ENCODE assay signal across 8 cellular contexts in the genomic region with DNA sequence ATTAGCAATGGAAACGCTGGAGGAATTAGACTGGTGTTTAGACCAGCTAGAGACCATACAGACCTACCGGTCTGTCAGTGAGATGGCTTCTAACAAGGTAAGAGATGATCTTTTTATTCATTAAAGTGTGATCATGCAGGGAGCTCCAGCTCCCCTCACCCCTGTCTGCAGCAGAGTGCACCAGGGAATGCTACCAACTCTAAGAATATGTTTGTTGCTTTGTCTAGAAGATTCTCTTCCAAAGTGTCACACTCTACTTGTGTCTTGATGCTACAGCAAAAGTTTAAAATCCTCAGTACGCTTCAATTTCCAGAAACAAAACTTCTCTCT.
A peak's percentile ranks its signal among the peaks of the same experiment; 100 is the strongest.
DNase-seq lines count a peak whose midpoint lies in the region; ATAC-seq and TF ChIP-seq lines count a peak whose summit lies in the region.

No MANE protein-coding gene starts in this region.

- peak overlapping the region; percentile 95 to 100 for H3K27ac Mint-ChIP-seq in effector memory CD8-positive, alpha-beta T cell
- peak overlapping the region; percentile 75 to 95 for H3K27ac Mint-ChIP-seq in natural killer cell

- no peak overlapping the region for H3K27ac ChIP-seq in HUES6 (ENCODE audit: low read depth, low read length)

- no peaks in the 10 kb centered on the region for H3K36me3 ChIP-seq in HUES6 (ENCODE audit: control insufficient read depth, insufficient read depth, low read length)

- no peak for ATAC-seq in effector memory CD8-positive, alpha-beta T cell (replicated peaks)
- ATAC-seq in natural killer cell (peak in 1 of 3 donors; percentile 0), HG02678 (IDR thresholded peaks at IDR 0.05; ENCODE audit: unreplicated experiment) (no peak)

- intact Hi-C loops in natural killer cell (cut with micrococcal nuclease) = loop anchor here (2.0 to 5.0 kb wide), 2 partner anchors 18 to 55 kb away; no protein-coding TSS in a partner anchor

- peak overlapping the region; percentile 96 to 99 for H3K4me3 Mint-ChIP-seq in effector memory CD8-positive, alpha-beta T cell
- H3K4me3 Mint-ChIP-seq in natural killer cell = peak overlapping the region; percentile 93

- DNase-seq in AG09309 (ENCODE audit: low read depth) (no peak), natural killer cell (no peak), islet precursor cell (no peak), NCI-H510A treated with DMSO at 0.1 percent for 48 hours (lab: John Stamatoyannopoulos, UW) (no peak), HPDE6-E6E7 (ENCODE audit: extremely low spot score) (no peak)
- no peak for DNase-seq in effector memory CD8-positive, alpha-beta T cell

- no peaks in the 10 kb centered on the region for H3K27me3 ChIP-seq in HUES6 (ENCODE audit: control insufficient read depth, insufficient read depth, low read length)

- no peaks in the 10 kb centered on the region for H3K9me3 Mint-ChIP-seq in effector memory CD8-positive, alpha-beta T cell
- no peaks in the 10 kb centered on the region for H3K9me3 Mint-ChIP-seq in natural killer cell

- H3K4me1 ChIP-seq in HUES6 (ENCODE audit: control insufficient read depth, insufficient read depth, low read length) = peaks cover 39% of the 10 kb centered on the region

- H3K9ac ChIP-seq in HUES6 (ENCODE audit: low read length) = peak overlapping the region; percentile 24

- H3K36me3 Mint-ChIP-seq in effector memory CD8-positive, alpha-beta T cell (ENCODE audit: insufficient read depth) = peaks cover 64% of the 10 kb centered on the region
- H3K36me3 Mint-ChIP-seq in natural killer cell = no peaks in the 10 kb centered on the region

- H3K4me3 ChIP-seq in AG09309 (ENCODE audit: control insufficient read depth, low read depth, low read length) = peak overlapping the region; percentile 60
- peak overlapping the region; percentile 50 for H3K4me3 ChIP-seq in HUES6 (ENCODE audit: low read depth, low read length)

- no peaks in the 10 kb centered on the region for H3K27me3 Mint-ChIP-seq in effector memory CD8-positive, alpha-beta T cell
- H3K27me3 Mint-ChIP-seq in natural killer cell (ENCODE audit: low read depth in 2 of 2) = peaks cover 0 to 2% of the 10 kb centered on the region in 2 donors

- no peak for TF ChIP-seq CTCF in AG09309 (IDR thresholded peaks at IDR 0.05; ENCODE audit: control insufficient read depth, insufficient read depth, low read depth, low read length, missing control alignments)
- no peak for TF ChIP-seq CTCF in natural killer cell (IDR thresholded peaks at IDR 0.05)

- H3K4me1 Mint-ChIP-seq in effector memory CD8-positive, alpha-beta T cell (ENCODE audit: low read depth in 2 of 2) = peaks cover 54 to 56% of the 10 kb centered on the region in 2 donors
- peaks cover 77 to 81% of the 10 kb centered on the region in 2 donors for H3K4me1 Mint-ChIP-seq in natural killer cell

- no peaks in the 10 kb centered on the region for H3K9me3 ChIP-seq in HUES6 (ENCODE audit: control insufficient read depth, insufficient read depth, low read depth, low read length)
